1 cellular context compared by ENCODE assay signal in the genomic region with DNA sequence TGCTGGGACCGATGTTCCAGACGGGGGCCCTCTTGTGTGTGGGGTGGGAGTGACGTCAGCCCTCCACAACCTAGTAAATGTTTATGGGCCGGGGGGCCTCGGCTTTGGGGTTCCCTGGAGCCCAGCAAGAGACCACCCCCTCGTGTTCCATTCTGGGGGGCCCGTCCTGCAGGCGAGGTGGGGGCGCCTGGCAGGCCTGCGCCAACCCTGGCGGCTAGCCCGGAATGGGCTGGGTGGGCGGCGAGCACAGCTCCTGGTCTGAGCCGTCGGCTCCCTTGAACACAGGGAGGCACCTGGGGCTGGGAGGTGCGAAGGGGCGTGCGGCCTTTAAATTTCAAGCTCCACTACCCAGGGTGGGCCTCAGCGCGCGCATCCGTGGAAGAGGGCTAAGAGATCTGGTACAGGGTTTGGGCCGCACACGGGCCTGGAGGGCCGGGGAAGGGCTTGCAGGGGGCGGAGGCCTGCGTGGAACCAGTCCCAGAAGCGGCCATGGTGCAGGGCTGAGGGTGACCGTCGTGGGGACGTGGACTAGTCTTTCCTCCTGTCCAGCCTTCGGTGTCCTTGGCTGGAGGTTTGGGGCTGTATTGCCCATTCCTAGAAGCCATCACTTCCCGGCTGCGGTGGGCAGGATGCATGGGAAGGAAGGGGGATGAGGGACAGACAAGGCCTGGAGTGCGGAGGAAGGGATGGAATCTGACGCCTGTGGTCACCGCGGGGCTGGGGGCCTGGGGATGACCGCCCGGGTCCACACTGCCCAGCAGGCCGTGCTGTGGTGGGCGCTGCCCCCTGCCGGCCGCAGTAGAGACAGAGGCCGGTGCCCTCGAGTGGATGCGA.
A peak's percentile ranks its signal among the peaks of the same experiment; 100 is the strongest.
TF ChIP-seq lines count a peak whose summit lies in the region.

No MANE protein-coding gene starts in this region.

TF ChIP-seq in WTC11, 78 proteins besides CTCF, POLR2A, EP300 and RAD21 (continued from another document):
- no peak for TF ChIP-seq ZNF396 (CRISPR knock-in tag; IDR thresholded peaks at IDR 0.05; ENCODE audit: borderline replicate concordance)
- TF ChIP-seq SOX15 (CRISPR knock-in tag; IDR thresholded peaks at IDR 0.05): no peak
- TF ChIP-seq MYBL2 (CRISPR knock-in tag; IDR thresholded peaks at IDR 0.05): peak; percentile 19; the same call in 1 of the 2 replicates
- TF ChIP-seq NR3C1 (CRISPR knock-in tag; conservative IDR thresholded peaks at IDR 0.05; ENCODE audit: low read depth): no peak
- no peak for TF ChIP-seq ZNF138 (CRISPR knock-in tag; conservative IDR thresholded peaks at IDR 0.05)
- TF ChIP-seq, protein P1, sequence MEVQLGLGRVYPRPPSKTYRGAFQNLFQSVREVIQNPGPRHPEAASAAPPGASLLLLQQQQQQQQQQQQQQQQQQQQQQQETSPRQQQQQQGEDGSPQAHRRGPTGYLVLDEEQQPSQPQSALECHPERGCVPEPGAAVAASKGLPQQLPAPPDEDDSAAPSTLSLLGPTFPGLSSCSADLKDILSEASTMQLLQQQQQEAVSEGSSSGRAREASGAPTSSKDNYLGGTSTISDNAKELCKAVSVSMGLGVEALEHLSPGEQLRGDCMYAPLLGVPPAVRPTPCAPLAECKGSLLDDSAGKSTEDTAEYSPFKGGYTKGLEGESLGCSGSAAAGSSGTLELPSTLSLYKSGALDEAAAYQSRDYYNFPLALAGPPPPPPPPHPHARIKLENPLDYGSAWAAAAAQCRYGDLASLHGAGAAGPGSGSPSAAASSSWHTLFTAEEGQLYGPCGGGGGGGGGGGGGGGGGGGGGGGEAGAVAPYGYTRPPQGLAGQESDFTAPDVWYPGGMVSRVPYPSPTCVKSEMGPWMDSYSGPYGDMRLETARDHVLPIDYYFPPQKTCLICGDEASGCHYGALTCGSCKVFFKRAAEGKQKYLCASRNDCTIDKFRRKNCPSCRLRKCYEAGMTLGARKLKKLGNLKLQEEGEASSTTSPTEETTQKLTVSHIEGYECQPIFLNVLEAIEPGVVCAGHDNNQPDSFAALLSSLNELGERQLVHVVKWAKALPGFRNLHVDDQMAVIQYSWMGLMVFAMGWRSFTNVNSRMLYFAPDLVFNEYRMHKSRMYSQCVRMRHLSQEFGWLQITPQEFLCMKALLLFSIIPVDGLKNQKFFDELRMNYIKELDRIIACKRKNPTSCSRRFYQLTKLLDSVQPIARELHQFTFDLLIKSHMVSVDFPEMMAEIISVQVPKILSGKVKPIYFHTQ (CRISPR knock-in tag; IDR thresholded peaks at IDR 0.05): no peak
- TF ChIP-seq ZNF232 (CRISPR knock-in tag; IDR thresholded peaks at IDR 0.05): no peak
- TF ChIP-seq, protein P2, sequence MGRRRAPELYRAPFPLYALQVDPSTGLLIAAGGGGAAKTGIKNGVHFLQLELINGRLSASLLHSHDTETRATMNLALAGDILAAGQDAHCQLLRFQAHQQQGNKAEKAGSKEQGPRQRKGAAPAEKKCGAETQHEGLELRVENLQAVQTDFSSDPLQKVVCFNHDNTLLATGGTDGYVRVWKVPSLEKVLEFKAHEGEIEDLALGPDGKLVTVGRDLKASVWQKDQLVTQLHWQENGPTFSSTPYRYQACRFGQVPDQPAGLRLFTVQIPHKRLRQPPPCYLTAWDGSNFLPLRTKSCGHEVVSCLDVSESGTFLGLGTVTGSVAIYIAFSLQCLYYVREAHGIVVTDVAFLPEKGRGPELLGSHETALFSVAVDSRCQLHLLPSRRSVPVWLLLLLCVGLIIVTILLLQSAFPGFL (CRISPR knock-in tag; IDR thresholded peaks at IDR 0.05; ENCODE audit: borderline replicate concordance): no peak
- TF ChIP-seq, protein P3, sequence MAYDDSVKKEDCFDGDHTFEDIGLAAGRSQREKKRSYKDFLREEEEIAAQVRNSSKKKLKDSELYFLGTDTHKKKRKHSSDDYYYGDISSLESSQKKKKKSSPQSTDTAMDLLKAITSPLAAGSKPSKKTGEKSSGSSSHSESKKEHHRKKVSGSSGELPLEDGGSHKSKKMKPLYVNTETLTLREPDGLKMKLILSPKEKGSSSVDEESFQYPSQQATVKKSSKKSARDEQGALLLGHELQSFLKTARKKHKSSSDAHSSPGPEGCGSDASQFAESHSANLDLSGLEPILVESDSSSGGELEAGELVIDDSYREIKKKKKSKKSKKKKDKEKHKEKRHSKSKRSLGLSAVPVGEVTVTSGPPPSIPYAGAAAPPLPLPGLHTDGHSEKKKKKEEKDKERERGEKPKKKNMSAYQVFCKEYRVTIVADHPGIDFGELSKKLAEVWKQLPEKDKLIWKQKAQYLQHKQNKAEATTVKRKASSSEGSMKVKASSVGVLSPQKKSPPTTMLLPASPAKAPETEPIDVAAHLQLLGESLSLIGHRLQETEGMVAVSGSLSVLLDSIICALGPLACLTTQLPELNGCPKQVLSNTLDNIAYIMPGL (CRISPR knock-in tag; IDR thresholded peaks at IDR 0.05): no peak
- no peak for TF ChIP-seq ZBTB21 (CRISPR knock-in tag; IDR thresholded peaks at IDR 0.05; ENCODE audit: borderline replicate concordance)
- TF ChIP-seq GRHL2 (CRISPR knock-in tag; IDR thresholded peaks at IDR 0.05; ENCODE audit: insufficient replicate concordance, severe bottlenecking): no peak
- TF ChIP-seq GABPB1 (CRISPR knock-in tag; IDR thresholded peaks at IDR 0.05): peak; percentile 64; the same call in 1 of the 2 replicates
- TF ChIP-seq, protein P4, sequence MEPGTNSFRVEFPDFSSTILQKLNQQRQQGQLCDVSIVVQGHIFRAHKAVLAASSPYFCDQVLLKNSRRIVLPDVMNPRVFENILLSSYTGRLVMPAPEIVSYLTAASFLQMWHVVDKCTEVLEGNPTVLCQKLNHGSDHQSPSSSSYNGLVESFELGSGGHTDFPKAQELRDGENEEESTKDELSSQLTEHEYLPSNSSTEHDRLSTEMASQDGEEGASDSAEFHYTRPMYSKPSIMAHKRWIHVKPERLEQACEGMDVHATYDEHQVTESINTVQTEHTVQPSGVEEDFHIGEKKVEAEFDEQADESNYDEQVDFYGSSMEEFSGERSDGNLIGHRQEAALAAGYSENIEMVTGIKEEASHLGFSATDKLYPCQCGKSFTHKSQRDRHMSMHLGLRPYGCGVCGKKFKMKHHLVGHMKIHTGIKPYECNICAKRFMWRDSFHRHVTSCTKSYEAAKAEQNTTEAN (CRISPR knock-in tag; IDR thresholded peaks at IDR 0.05): peak; percentile 52; the same call in 1 of the 2 replicates
- TF ChIP-seq ZNF317 (CRISPR knock-in tag; IDR thresholded peaks at IDR 0.05; ENCODE audit: borderline replicate concordance, low read depth): no peak
- TF ChIP-seq, protein P5, sequence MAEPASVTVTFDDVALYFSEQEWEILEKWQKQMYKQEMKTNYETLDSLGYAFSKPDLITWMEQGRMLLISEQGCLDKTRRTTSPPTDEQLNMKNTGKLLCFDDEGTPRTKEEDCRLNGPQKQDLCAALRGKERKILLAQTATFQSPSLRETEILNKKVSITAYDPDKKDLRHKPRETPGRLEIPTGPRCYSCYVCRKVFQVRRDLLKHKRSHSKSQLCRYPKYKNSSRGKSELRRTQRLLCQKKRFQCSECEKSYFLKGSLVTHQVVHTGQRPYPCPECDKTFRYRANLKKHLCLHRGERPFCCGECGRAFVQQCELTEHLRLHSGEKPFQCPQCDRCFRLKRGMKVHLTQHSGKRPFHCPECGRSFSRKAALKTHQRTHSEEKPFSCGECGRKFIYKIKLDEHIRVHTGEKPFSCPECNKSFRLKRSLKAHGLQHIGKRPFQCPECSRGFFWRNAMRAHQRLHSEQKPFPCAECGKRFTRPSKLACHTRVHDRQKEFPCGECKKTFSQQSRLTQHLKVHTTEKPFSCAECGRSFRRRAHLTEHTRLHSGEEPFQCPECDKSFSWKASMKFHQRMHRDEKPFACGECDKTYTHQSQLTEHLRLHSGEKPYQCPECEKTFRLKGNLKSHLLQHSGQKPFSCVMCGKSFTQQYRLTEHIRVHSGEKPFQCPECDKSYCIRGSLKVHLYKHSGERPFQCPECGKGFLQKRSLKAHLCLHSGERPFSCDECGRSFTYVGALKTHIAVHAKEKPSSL (CRISPR knock-in tag; conservative IDR thresholded peaks at IDR 0.05): no peak
- 0 out of 2 replicates have a peak, but pooled peaks have one; percentile 22 for TF ChIP-seq SP1 (CRISPR knock-in tag; conservative IDR thresholded peaks at IDR 0.05)
